ENCODE assay signal across 8 cellular contexts in genomic region chr4:82797048-82797590, GRCh38. TPM values are rescaled to one million over a fixed set of nuclear protein-coding genes. Genes with fewer than 3 reads are reported as not detected.
DNase-seq lines count a peak whose midpoint lies in the region; ATAC-seq and TF ChIP-seq lines count a peak whose summit lies in the region.

No MANE protein-coding gene starts in this region.

- TF ChIP-seq CTCF in heart right ventricle (IDR thresholded peaks at IDR 0.05) (no peak), left lung (IDR thresholded peaks at IDR 0.05) (no peak), tibial nerve (IDR thresholded peaks at IDR 0.05) (no peak)

- H3K27ac ChIP-seq in heart right ventricle (no peak overlapping the region), left lung (no peak overlapping the region), tibial nerve (peak overlapping the region in 2 of 4 donors; percentile 6 to 69)

- no peak for TF ChIP-seq POLR2A in tibial nerve (IDR thresholded peaks at IDR 0.05)

- TF ChIP-seq EP300 in tibial nerve (IDR thresholded peaks at IDR 0.05) = no peak

- intact Hi-C loops in heart right ventricle (cut with DNase I) (loop anchor here in 1 of 10 donors (5.0 kb wide), 1 partner anchor 75 kb away; no protein-coding TSS in a partner anchor), Right ventricle myocardium superior (cut with DNase I) (no loop called here), left lung (cut with DNase I) (no loop called here)

- H3K4me1 ChIP-seq in heart right ventricle = peaks cover 0 to 23% (median 20%) of the 10 kb centered on the region in 9 donors
- peaks cover 8 to 25% of the 10 kb centered on the region in 2 donors for H3K4me1 ChIP-seq in left lung
- peaks cover 0 to 50% (median 11%) of the 10 kb centered on the region in 4 donors for H3K4me1 ChIP-seq in tibial nerve

- no peak for ATAC-seq in heart right ventricle
- ATAC-seq in Right ventricle myocardium superior (ENCODE audit: poor library complexity) = no peak
- ATAC-seq in left lung = no peak

- H3K9me3 ChIP-seq in heart right ventricle (no peaks in the 10 kb centered on the region), left lung (no peaks in the 10 kb centered on the region), tibial nerve (no peaks in the 10 kb centered on the region)

- 25 to 28% methylated on average over 14 of the region's 14 CpGs for WGBS in heart right ventricle, 2 donors
- 22 to 25% methylated on average over 14 of the region's 14 CpGs for WGBS in tibial nerve, 2 donors

- no peak for DNase-seq in heart right ventricle
- no peak for DNase-seq in Right ventricle myocardium superior
- peak; percentile 64 for DNase-seq in astrocyte of the hippocampus (ENCODE audit: low read depth, low spot score)
- DNase-seq in left lung = no peak
- DNase-seq in tibial nerve (ENCODE audit: low spot score in 2 of 2) = no peak
- DNase-seq in SKM-1 treated with dmso at 0.1 percent for 144 hours (lab: John Stamatoyannopoulos, UW; ENCODE audit: unreplicated experiment) = no peak
- DNase-seq in NCI-H2081 treated with DMSO at 0.1 percent for 48 hours (lab: John Stamatoyannopoulos, UW) = no peak
- no peak for DNase-seq in stimulated activated naive CD4-positive, alpha-beta T cell treated with Interleukin-2 at 50 U/mL for 16 hours (lab: John Stamatoyannopoulos, UW)

- H3K36me3 ChIP-seq in heart right ventricle (no peaks in the 10 kb centered on the region), left lung (no peaks in the 10 kb centered on the region), tibial nerve (no peaks in the 10 kb centered on the region)

- H3K27me3 ChIP-seq in heart right ventricle (peaks cover 0 to 50% (median 6%) of the 10 kb centered on the region in 7 donors), left lung (peaks cover 0 to 54% of the 10 kb centered on the region in 2 donors), tibial nerve (no peaks in the 10 kb centered on the region)

- peak overlapping the region in 9 of 10 donors; percentile 61 to 86 (median 69) for H3K4me3 ChIP-seq in heart right ventricle
- peak overlapping the region; percentile 62 to 76 for H3K4me3 ChIP-seq in left lung
- H3K4me3 ChIP-seq in tibial nerve = peak overlapping the region; percentile 51 to 93 (median 66)

RNA-seq across cellular contexts. Expression of gene SCD5, which starts 1.5 kb away (rescaled TPM):
- total RNA-seq in heart right ventricle (1 to 10 TPM; 1.7 to 5.0 (median 3.0) TPM), Right ventricle myocardium superior (4.9 TPM), left lung (10 to 100 TPM; 12.5 to 30.0 TPM), tibial nerve (10 to 100 TPM; 27.6 to 79.3 (median 55.3) TPM)
- 1 to 10 TPM; 3.8 to 6.7 TPM for polyA plus RNA-seq in heart right ventricle
